Comparison of ENCODE assay signal across 1 cellular context in genomic region chr3:83218383-83219200, GRCh38.
TF ChIP-seq lines count a peak whose summit lies in the region.

No MANE protein-coding gene starts in this region.

TF ChIP-seq in H1, 55 proteins besides CTCF, POLR2A, EP300 and RAD21 (continued from another document):
- TF ChIP-seq E2F6 (IDR thresholded peaks at IDR 0.05), result no peak
- no peak for TF ChIP-seq RXRA (IDR thresholded peaks at IDR 0.05; ENCODE audit: insufficient read depth, low read depth, low read length)
- TF ChIP-seq ATF2 (IDR thresholded peaks at IDR 0.05; ENCODE audit: low read length), result no peak
- no peak for TF ChIP-seq BACH1 (IDR thresholded peaks at IDR 0.05; ENCODE audit: low read length)
- TF ChIP-seq GTF2F1 (IDR thresholded peaks at IDR 0.05; ENCODE audit: borderline replicate concordance, low read depth, low read length), result no peak
- TF ChIP-seq MAX (IDR thresholded peaks at IDR 0.05), result no peak
- TF ChIP-seq ATF3 (IDR thresholded peaks at IDR 0.05; ENCODE audit: insufficient read depth, low read depth, low read length), result no peak
- no peak for TF ChIP-seq SP4 (IDR thresholded peaks at IDR 0.05; ENCODE audit: low read length)
- no peak for TF ChIP-seq RFX5 (IDR thresholded peaks at IDR 0.05; ENCODE audit: borderline replicate concordance, low read depth, low read length)
- TF ChIP-seq ASH2L (IDR thresholded peaks at IDR 0.05; ENCODE audit: low read length), result no peak
- no peak for TF ChIP-seq CBX5 (IDR thresholded peaks at IDR 0.05; ENCODE audit: low read depth, low read length)
